In genomic region chr1:7298749-7299151, GRCh38 we compare ENCODE assay signal across 13 cellular contexts.
DNase-seq lines count a peak whose midpoint lies in the region; ATAC-seq, FAIRE-seq and TF ChIP-seq lines count a peak whose summit lies in the region.
"Had no signal": no experiment of that assay in that cellular context is flagged by ENCODE, and none has a peak within 500 bp of the region (broad histone marks: within the 10 kb centered on the region; RNA-seq: fewer than 3 reads in every experiment).

No MANE protein-coding gene starts in this region.

- H3K79me2 ChIP-seq in PC-3 (ENCODE audit: low read length), result no peaks in the 10 kb centered on the region

- POLR2A ChIA-PET in PC-3 (lab: Charles Lee; ENCODE audit: unreplicated experiment), result no interaction called here

- ATAC-seq in PC-3 (peak; percentile 7; the same call in 1 of the 2 replicates), pancreas (no peak)
- ATAC-seq: stimulated activated memory B cell treated with anti-CD40 and anti-IgM and Interleukin-4, amounts not matched to agents 10 μg/mL and 1 μg/mL and 100 μg/mL, for 72 hours had no signal

- 52 to 60% methylated on average over 4 of the region's 4 CpGs for WGBS in pancreas, 2 donors

- no TSS peak for BruUV-seq in PC-3 (replicated peaks; lab: Mats Ljungman, UMichigan)

- peaks cover 7% of the 10 kb centered on the region; the same call in 1 of the 2 replicates for H3K9me3 ChIP-seq in PC-3 (ENCODE audit: low read length)
- H3K9me3 ChIP-seq in muscle layer of duodenum (ENCODE audit: control insufficient read depth in 1 of 2, low read length in 2 of 2), result peaks cover 8 to 9% of the 10 kb centered on the region in 2 donors
- no peaks in the 10 kb centered on the region for H3K9me3 ChIP-seq in pancreas

- intact Hi-C loops in PC-3 (cut with micrococcal nuclease) (no loop called here), pancreas (cut with DNase I) (no loop called here)

- H3K4me1 ChIP-seq in PC-3 (ENCODE audit: insufficient read depth, low read length) (peaks cover 29% of the 10 kb centered on the region), muscle layer of duodenum (ENCODE audit: control insufficient read depth in 1 of 2, insufficient read depth in 2 of 2, low read length in 2 of 2) (peaks cover 12 to 16% of the 10 kb centered on the region in 2 donors), pancreas (no peaks in the 10 kb centered on the region)

- H3K4me3 ChIP-seq in AG10803 (ENCODE audit: low read length) (no peak overlapping the region), PC-3 (ENCODE audit: low read length) (no peak overlapping the region), muscle layer of duodenum (ENCODE audit: low read depth in 1 of 2, low read length in 2 of 2) (no peak overlapping the region), pancreas (no peak overlapping the region)
- H3K4me3 ChIP-seq: heart right ventricle had no signal

- CTCF ChIA-PET in PC-3 (lab: Charles Lee), result no interaction called here

- no peaks in the 10 kb centered on the region for H3K9me2 ChIP-seq in PC-3 (replicated peaks; ENCODE audit: low read length)

- H3K27me3 ChIP-seq in PC-3 (ENCODE audit: low read length) (peaks cover 4% of the 10 kb centered on the region; the same call in 1 of the 2 replicates), muscle layer of duodenum (ENCODE audit: low read depth, low read length) (no peaks in the 10 kb centered on the region), pancreas (no peaks in the 10 kb centered on the region)
- H3K27me3 ChIP-seq: heart right ventricle had no signal

- H3F3A ChIP-seq in PC-3 (ENCODE audit: low read length, unreplicated experiment), result peaks cover 9% of the 10 kb centered on the region

- H2AFZ ChIP-seq in PC-3 (ENCODE audit: low read length), result peak overlapping the region; percentile 13; the same call in 1 of the 2 replicates

- no peak for TF ChIP-seq CTCF in AG10803 (conservative IDR thresholded peaks at IDR 0.05; ENCODE audit: low read length)
- no peak for TF ChIP-seq CTCF in PC-3 (conservative IDR thresholded peaks at IDR 0.05; ENCODE audit: low read depth, low read length)
- no peak for TF ChIP-seq CTCF in pancreas (IDR thresholded peaks at IDR 0.05)

- H3K9ac ChIP-seq in PC-3 (ENCODE audit: low read length), result no peak overlapping the region

- no peaks in the 10 kb centered on the region for H4K20me1 ChIP-seq in PC-3 (ENCODE audit: low read length)

- peak overlapping the region; percentile 90 for H3K27ac ChIP-seq in PC-3 (ENCODE audit: low read length)
- H3K27ac ChIP-seq in muscle layer of duodenum (ENCODE audit: low read length), result peak overlapping the region; percentile 85
- no peak overlapping the region for H3K27ac ChIP-seq in pancreas

- peak overlapping the region; percentile 77 for H3K4me2 ChIP-seq in PC-3 (ENCODE audit: low read length)

- no peak for FAIRE-seq in pancreas (lab: Jason Lieb, UNC)

- H3K36me3 ChIP-seq in PC-3 (ENCODE audit: low read depth, low read length), result no peaks in the 10 kb centered on the region
- peaks cover 0 to 3% of the 10 kb centered on the region in 2 donors for H3K36me3 ChIP-seq in muscle layer of duodenum (ENCODE audit: control insufficient read depth in 1 of 2, insufficient read depth in 2 of 2, low read length in 2 of 2)
- H3K36me3 ChIP-seq in pancreas, result no peaks in the 10 kb centered on the region
- H3K36me3 ChIP-seq: heart right ventricle had no signal

- peak; percentile 50 for DNase-seq in AG10803 (ENCODE audit: low read depth)
- peak; percentile 7 for DNase-seq in PC-3
- peak; percentile 36 for DNase-seq in dedifferentiated amniotic fluid mesenchymal stem cell (ENCODE audit: extremely low spot score)
- no peak for DNase-seq in activated CD8-positive, alpha-beta memory T cell treated with anti-CD3 and anti-CD28 coated beads for 24 hours
- no peak for DNase-seq in NCI-H2029 (lab: John Stamatoyannopoulos, UW)
- DNase-seq in pancreas, result no peak
- DNase-seq in NCI-H128 (lab: John Stamatoyannopoulos, UW; ENCODE audit: unreplicated experiment), result no peak
- DNase-seq: activated CD4-positive, alpha-beta T cell treated with anti-CD3 and anti-CD28 coated beads, Interleukin-2, amount 50 U/mL, for 48 hours; CD4-positive, alpha-beta T cell; SIG-M5 had no signal

Comparison
In these comparisons a context has a peak if more than half of its experiments do, and no peak if none do; other contexts are left out.
1. DNase-seq: peak in AG10803 (single experiment), PC-3 (single experiment) and dedifferentiated amniotic fluid mesenchymal stem cell (single experiment); none in activated CD8-positive, alpha-beta memory T cell treated with anti-CD3 and anti-CD28 coated beads for 24 hours (single experiment), NCI-H2029 (single experiment), pancreas (0 of 6) and NCI-H128 (single experiment).
2. H3K27ac ChIP-seq: peak in PC-3 (single experiment) and muscle layer of duodenum (single experiment); none in pancreas (0 of 4).